ENCODE assay signal across 9 cellular contexts in the genomic region with DNA sequence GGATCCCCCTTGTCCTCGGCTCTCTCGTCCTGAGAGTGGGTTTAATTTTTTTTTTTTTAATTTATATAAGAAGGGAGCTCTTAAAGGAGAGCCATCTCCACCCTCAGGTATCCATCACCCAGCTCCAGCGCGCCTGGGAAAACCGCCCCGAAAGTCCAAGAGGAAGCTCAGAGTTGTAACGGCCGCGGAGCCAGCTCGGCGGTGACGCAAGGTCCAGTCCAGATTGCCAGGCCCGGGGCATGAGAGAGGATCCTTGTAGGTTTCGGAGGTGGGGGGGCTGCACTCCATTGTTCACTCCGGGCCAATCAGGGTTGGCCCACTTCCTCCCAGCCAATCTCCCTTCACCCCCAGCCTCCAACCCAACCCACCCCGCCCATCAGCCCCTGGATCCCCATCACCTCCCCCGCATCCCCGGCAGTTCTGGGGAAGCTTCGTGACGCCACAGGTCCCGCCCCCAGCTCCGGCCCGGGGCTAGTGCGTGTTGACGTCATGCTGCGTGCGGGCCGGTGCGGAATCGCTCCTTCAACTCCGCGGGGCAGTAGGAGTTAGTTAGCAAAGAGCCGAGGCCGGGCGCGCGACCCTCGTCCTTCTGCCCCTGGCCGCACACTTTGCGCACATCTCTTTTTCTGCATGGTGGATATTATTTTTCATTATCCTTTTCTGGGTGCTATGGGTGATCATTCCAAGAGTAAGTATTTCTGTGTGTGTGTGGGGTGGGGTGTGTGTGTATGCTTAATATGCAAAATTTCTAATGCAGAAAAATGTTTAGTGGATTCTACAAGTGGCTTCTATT. TPM values are rescaled to one million over a fixed set of nuclear protein-coding genes. Genes with fewer than 3 reads are reported as not detected.
A peak's percentile ranks its signal among the peaks of the same experiment; 100 is the strongest.
DNase-seq lines count a peak whose midpoint lies in the region; ATAC-seq and TF ChIP-seq lines count a peak whose summit lies in the region.
"Had no signal": no experiment of that assay in that cellular context is flagged by ENCODE, and none has a peak within 500 bp of the region (broad histone marks: within the 10 kb centered on the region; RNA-seq: fewer than 3 reads in every experiment).

TSS of gene ISL2 (plus strand) at position 520 of the 793 bp plus-strand sequence. CDS start at position 631, 111 bp downstream.

- TF ChIP-seq POLR2A in gastroesophageal sphincter (IDR thresholded peaks at IDR 0.05) (no peak), vagina (IDR thresholded peaks at IDR 0.05) (peak in 1 of 2 donors; percentile 47)

- TF ChIP-seq EP300 in gastroesophageal sphincter (IDR thresholded peaks at IDR 0.05): no peak

- H3K9me3 ChIP-seq in gastroesophageal sphincter (no peaks in the 10 kb centered on the region), neutrophil (no peaks in the 10 kb centered on the region), vagina (no peaks in the 10 kb centered on the region)

- H3K36me3 ChIP-seq in gastroesophageal sphincter: peaks cover 0 to 14% of the 10 kb centered on the region in 2 donors
- H3K36me3 ChIP-seq in neutrophil: peaks cover 7% of the 10 kb centered on the region
- no peaks in the 10 kb centered on the region for H3K36me3 ChIP-seq in vagina

- peak; percentile 86 for DNase-seq in activated effector memory CD4-positive, alpha-beta T cell treated with anti-CD3 and anti-CD28 coated beads, Interleukin-2, amount 50 U/mL, for 16 hours
- no peak for DNase-seq in activated effector memory CD4-positive, alpha-beta T cell treated with Interleukin-2 at 50 U/mL for 16 hours
- DNase-seq in NCI-H446 treated with DMSO at 0.1 percent for 48 hours (lab: John Stamatoyannopoulos, UW) (peak; percentile 83), vagina (ENCODE audit: extremely low spot score in 2 of 2) (peak in 1 of 2 donors; percentile 92)
- peak; percentile 50 for DNase-seq in activated CD8-positive, alpha-beta memory T cell treated with anti-CD3 and anti-CD28 coated beads, Interleukin-2, amount 50 U/mL, for 24 hours (ENCODE audit: extremely low read depth)

- H3K27ac ChIP-seq in gastroesophageal sphincter (peak within 1 kb of the TSS; percentile 69 to 83 (median 80)), neutrophil (peak within 1 kb of the TSS; percentile 88), vagina (peak within 1 kb of the TSS; percentile 63)

- peaks cover 82% of the 10 kb centered on the region for H3K27me3 ChIP-seq in gastroesophageal sphincter
- peaks cover 89% of the 10 kb centered on the region for H3K27me3 ChIP-seq in neutrophil
- peaks cover 9% of the 10 kb centered on the region for H3K27me3 ChIP-seq in vagina

- intact Hi-C loops in vagina (cut with DNase I): loop anchor here (10.0 kb wide), 1 partner anchor 142 kb away; no protein-coding TSS in a partner anchor

- ATAC-seq in HG02763 (IDR thresholded peaks at IDR 0.05; ENCODE audit: unreplicated experiment) (peak; percentile 48), gastroesophageal sphincter (peak; percentile 96)

- H3K4me1 ChIP-seq in gastroesophageal sphincter: peaks cover 0 to 66% (median 6%) of the 10 kb centered on the region in 3 donors
- H3K4me1 ChIP-seq in neutrophil (ENCODE audit: control insufficient read depth in 1 of 2, insufficient read depth in 1 of 2, low read depth in 1 of 2, low read length in 1 of 2): peaks cover 63 to 66% of the 10 kb centered on the region in 2 experiments
- peaks cover 48% of the 10 kb centered on the region for H3K4me1 ChIP-seq in vagina

- H3K4me3 ChIP-seq in gastroesophageal sphincter (peak within 1 kb of the TSS; percentile 48 to 58), neutrophil (ENCODE audit: low read depth in 1 of 2, low read length in 1 of 2) (peak within 1 kb of the TSS; percentile 71 to 89), vagina (peak within 1 kb of the TSS; percentile 32 to 42)

- whole genome bisulfite sequencing in gastroesophageal sphincter (ENCODE audit: low coverage in 1 of 2), 2 donors: 0 to 2% methylated on average over 5 to 10 of the region's 40 CpGs

- no peak for TF ChIP-seq CTCF in gastroesophageal sphincter (IDR thresholded peaks at IDR 0.05)
- peak; percentile 16 for TF ChIP-seq CTCF in neutrophil (IDR thresholded peaks at IDR 0.05)
- TF ChIP-seq CTCF in vagina (IDR thresholded peaks at IDR 0.05): no peak

RNA-seq across cellular contexts. Expression of gene ISL2, which starts in this region (rescaled TPM):
- 1 to 10 TPM; 2.6 to 6.3 (median 3.8) TPM for total RNA-seq in gastroesophageal sphincter
- 2.0 TPM for total RNA-seq in vagina
- total RNA-seq: temporal lobe had no signal
